1 cellular context compared by ENCODE assay signal in the genomic region with DNA sequence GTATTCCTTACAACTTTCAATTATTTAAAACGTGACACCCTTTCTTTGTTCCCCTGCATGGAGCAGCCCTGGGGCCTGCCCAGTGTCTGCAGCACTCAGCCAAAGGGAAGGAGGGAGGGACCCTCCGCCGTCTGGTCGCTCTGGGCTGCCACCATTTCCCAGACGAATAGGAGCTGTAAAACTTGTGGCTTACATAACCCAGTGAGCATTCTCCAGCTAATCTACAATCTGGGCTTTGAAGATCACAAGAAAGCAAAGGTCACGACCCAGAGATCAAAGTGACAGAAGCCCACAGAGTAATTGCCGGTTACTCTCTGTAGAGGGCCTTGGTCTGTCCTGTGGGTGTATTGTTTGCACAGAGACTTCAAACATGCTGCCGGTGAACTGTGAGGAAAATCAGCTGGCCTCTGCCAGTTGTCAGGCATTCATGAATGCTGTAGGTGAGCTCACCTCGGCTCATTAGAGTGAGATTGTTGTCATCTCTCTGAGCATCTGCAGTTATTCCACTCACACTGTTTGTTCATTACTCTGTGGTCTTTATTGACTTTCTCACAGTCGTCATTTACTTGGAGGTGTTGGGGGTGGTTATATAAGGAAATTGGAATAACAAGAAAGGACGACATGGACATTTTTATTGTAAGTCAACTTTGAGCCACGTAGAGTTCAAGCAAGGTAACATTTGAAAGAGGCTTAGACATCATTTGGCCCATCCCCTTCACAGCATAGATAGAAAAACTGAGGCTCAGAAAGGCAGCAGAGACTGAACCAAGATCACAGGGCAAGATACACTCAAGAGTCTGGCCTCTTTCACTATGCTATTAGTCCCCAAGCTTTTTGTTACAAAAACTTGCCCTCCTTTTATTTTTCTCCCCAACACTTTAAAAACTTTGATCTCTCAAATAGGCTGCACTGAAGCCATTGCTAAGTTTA.
TF ChIP-seq lines count a peak whose summit lies in the region.

No MANE protein-coding gene starts in this region.

TF ChIP-seq in HepG2, 621 proteins besides CTCF, POLR2A, EP300 and RAD21 (continued from another document and continues in another):
- TF ChIP-seq, protein P1, sequence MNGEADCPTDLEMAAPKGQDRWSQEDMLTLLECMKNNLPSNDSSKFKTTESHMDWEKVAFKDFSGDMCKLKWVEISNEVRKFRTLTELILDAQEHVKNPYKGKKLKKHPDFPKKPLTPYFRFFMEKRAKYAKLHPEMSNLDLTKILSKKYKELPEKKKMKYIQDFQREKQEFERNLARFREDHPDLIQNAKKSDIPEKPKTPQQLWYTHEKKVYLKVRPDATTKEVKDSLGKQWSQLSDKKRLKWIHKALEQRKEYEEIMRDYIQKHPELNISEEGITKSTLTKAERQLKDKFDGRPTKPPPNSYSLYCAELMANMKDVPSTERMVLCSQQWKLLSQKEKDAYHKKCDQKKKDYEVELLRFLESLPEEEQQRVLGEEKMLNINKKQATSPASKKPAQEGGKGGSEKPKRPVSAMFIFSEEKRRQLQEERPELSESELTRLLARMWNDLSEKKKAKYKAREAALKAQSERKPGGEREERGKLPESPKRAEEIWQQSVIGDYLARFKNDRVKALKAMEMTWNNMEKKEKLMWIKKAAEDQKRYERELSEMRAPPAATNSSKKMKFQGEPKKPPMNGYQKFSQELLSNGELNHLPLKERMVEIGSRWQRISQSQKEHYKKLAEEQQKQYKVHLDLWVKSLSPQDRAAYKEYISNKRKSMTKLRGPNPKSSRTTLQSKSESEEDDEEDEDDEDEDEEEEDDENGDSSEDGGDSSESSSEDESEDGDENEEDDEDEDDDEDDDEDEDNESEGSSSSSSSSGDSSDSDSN (CRISPR knock-in tag; IDR thresholded peaks at IDR 0.05) = peak; percentile 59; the same call in 1 of the 2 replicates
- TF ChIP-seq ZNF446 (CRISPR knock-in tag; IDR thresholded peaks at IDR 0.05) (no peak), ZNF75D (CRISPR knock-in tag; IDR thresholded peaks at IDR 0.05; ENCODE audit: borderline replicate concordance) (no peak), TP53 (CRISPR knock-in tag; conservative IDR thresholded peaks at IDR 0.05) (peak; percentile 71), ZSCAN9 (CRISPR knock-in tag; IDR thresholded peaks at IDR 0.05; ENCODE audit: borderline replicate concordance) (peak; percentile 41), ZNF878 (CRISPR knock-in tag; IDR thresholded peaks at IDR 0.05) (peak; percentile 94), SRSF1 (optimal IDR thresholded peaks at IDR 0.05; ENCODE audit: low read depth, low read length) (no peak), RFX5 (IDR thresholded peaks at IDR 0.05; ENCODE audit: low read depth, low read length) (no peak), ATF7-NPFF (CRISPR knock-in tag; IDR thresholded peaks at IDR 0.05; ENCODE audit: low read depth) (peak; percentile 88), THYN1 (CRISPR knock-in tag; IDR thresholded peaks at IDR 0.05; ENCODE audit: borderline replicate concordance, low read depth) (0 out of 2 replicates have a peak, but pooled peaks have one; percentile 58), CHCHD3 (CRISPR knock-in tag; IDR thresholded peaks at IDR 0.05) (no peak), ZNF724P (CRISPR knock-in tag; IDR thresholded peaks at IDR 0.05; ENCODE audit: borderline replicate concordance) (no peak), GZF1 (CRISPR knock-in tag; IDR thresholded peaks at IDR 0.05) (no peak), ZNF207 (IDR thresholded peaks at IDR 0.05; ENCODE audit: borderline replicate concordance) (no peak), ELF4 (CRISPR knock-in tag; IDR thresholded peaks at IDR 0.05; ENCODE audit: borderline replicate concordance) (peak; percentile 70; the same call in 1 of the 2 replicates), CC2D1A (CRISPR knock-in tag; IDR thresholded peaks at IDR 0.05) (no peak; the same call in 1 of the 2 replicates), NFE2 (CRISPR knock-in tag; IDR thresholded peaks at IDR 0.05) (no peak), THAP11 (CRISPR knock-in tag; IDR thresholded peaks at IDR 0.05) (peak; percentile 74), MATR3 (CRISPR knock-in tag; IDR thresholded peaks at IDR 0.05) (no peak), ZNF629 (CRISPR knock-in tag; conservative IDR thresholded peaks at IDR 0.05) (peak; percentile 91), ZNF460 (CRISPR knock-in tag; IDR thresholded peaks at IDR 0.05; ENCODE audit: borderline replicate concordance) (peak; percentile 42; the same call in 1 of the 2 replicates), ZNF501 (CRISPR knock-in tag; IDR thresholded peaks at IDR 0.05) (peak; percentile 50; the same call in 1 of the 2 replicates), ZNF749 (CRISPR knock-in tag; IDR thresholded peaks at IDR 0.05; ENCODE audit: borderline replicate concordance) (peak; percentile 78; the same call in 1 of the 2 replicates), ZNF883 (CRISPR knock-in tag; IDR thresholded peaks at IDR 0.05; ENCODE audit: not compliant biosample characterization) (no peak), ZNF30 (CRISPR knock-in tag; IDR thresholded peaks at IDR 0.05) (no peak), PLRG1 (conservative IDR thresholded peaks at IDR 0.05) (no peak), ZBTB42 (CRISPR knock-in tag; IDR thresholded peaks at IDR 0.05) (peak; percentile 43; the same call in 1 of the 2 replicates), ARNT2 (CRISPR knock-in tag; IDR thresholded peaks at IDR 0.05; ENCODE audit: low read depth) (peak; percentile 75), ZNF138 (CRISPR knock-in tag; IDR thresholded peaks at IDR 0.05; ENCODE audit: low read depth) (no peak), SOX5 (CRISPR knock-in tag; IDR thresholded peaks at IDR 0.05; ENCODE audit: borderline replicate concordance) (peak; percentile 96), SSRP1 (CRISPR knock-in tag; IDR thresholded peaks at IDR 0.05) (no peak), NFIC (IDR thresholded peaks at IDR 0.05; ENCODE audit: low read length) (peak; percentile 99), ZNF780A (CRISPR knock-in tag; IDR thresholded peaks at IDR 0.05) (0 out of 2 replicates have a peak, but pooled peaks have one; percentile 43), FOXK1 (CRISPR knock-in tag; IDR thresholded peaks at IDR 0.05; ENCODE audit: borderline replicate concordance, low read depth) (peak; percentile 94)
- TF ChIP-seq, protein P2, sequence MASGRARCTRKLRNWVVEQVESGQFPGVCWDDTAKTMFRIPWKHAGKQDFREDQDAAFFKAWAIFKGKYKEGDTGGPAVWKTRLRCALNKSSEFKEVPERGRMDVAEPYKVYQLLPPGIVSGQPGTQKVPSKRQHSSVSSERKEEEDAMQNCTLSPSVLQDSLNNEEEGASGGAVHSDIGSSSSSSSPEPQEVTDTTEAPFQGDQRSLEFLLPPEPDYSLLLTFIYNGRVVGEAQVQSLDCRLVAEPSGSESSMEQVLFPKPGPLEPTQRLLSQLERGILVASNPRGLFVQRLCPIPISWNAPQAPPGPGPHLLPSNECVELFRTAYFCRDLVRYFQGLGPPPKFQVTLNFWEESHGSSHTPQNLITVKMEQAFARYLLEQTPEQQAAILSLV (CRISPR knock-in tag; IDR thresholded peaks at IDR 0.05; ENCODE audit: borderline replicate concordance) = peak; percentile 62; the same call in 1 of the 2 replicates
- TF ChIP-seq, protein P3, sequence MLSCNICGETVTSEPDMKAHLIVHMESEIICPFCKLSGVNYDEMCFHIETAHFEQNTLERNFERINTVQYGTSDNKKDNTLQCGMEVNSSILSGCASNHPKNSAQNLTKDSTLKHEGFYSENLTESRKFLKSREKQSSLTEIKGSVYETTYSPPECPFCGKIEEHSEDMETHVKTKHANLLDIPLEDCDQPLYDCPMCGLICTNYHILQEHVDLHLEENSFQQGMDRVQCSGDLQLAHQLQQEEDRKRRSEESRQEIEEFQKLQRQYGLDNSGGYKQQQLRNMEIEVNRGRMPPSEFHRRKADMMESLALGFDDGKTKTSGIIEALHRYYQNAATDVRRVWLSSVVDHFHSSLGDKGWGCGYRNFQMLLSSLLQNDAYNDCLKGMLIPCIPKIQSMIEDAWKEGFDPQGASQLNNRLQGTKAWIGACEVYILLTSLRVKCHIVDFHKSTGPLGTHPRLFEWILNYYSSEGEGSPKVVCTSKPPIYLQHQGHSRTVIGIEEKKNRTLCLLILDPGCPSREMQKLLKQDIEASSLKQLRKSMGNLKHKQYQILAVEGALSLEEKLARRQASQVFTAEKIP (CRISPR knock-in tag; IDR thresholded peaks at IDR 0.05; ENCODE audit: borderline replicate concordance) = no peak
- TF ChIP-seq, protein P4, sequence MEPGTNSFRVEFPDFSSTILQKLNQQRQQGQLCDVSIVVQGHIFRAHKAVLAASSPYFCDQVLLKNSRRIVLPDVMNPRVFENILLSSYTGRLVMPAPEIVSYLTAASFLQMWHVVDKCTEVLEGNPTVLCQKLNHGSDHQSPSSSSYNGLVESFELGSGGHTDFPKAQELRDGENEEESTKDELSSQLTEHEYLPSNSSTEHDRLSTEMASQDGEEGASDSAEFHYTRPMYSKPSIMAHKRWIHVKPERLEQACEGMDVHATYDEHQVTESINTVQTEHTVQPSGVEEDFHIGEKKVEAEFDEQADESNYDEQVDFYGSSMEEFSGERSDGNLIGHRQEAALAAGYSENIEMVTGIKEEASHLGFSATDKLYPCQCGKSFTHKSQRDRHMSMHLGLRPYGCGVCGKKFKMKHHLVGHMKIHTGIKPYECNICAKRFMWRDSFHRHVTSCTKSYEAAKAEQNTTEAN (CRISPR knock-in tag; conservative IDR thresholded peaks at IDR 0.05) = peak; percentile 92
- TF ChIP-seq, protein P5, sequence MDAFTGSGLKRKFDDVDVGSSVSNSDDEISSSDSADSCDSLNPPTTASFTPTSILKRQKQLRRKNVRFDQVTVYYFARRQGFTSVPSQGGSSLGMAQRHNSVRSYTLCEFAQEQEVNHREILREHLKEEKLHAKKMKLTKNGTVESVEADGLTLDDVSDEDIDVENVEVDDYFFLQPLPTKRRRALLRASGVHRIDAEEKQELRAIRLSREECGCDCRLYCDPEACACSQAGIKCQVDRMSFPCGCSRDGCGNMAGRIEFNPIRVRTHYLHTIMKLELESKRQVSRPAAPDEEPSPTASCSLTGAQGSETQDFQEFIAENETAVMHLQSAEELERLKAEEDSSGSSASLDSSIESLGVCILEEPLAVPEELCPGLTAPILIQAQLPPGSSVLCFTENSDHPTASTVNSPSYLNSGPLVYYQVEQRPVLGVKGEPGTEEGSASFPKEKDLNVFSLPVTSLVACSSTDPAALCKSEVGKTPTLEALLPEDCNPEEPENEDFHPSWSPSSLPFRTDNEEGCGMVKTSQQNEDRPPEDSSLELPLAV (CRISPR knock-in tag; conservative IDR thresholded peaks at IDR 0.05; ENCODE audit: low read depth) = no peak
- TF ChIP-seq, protein P6, sequence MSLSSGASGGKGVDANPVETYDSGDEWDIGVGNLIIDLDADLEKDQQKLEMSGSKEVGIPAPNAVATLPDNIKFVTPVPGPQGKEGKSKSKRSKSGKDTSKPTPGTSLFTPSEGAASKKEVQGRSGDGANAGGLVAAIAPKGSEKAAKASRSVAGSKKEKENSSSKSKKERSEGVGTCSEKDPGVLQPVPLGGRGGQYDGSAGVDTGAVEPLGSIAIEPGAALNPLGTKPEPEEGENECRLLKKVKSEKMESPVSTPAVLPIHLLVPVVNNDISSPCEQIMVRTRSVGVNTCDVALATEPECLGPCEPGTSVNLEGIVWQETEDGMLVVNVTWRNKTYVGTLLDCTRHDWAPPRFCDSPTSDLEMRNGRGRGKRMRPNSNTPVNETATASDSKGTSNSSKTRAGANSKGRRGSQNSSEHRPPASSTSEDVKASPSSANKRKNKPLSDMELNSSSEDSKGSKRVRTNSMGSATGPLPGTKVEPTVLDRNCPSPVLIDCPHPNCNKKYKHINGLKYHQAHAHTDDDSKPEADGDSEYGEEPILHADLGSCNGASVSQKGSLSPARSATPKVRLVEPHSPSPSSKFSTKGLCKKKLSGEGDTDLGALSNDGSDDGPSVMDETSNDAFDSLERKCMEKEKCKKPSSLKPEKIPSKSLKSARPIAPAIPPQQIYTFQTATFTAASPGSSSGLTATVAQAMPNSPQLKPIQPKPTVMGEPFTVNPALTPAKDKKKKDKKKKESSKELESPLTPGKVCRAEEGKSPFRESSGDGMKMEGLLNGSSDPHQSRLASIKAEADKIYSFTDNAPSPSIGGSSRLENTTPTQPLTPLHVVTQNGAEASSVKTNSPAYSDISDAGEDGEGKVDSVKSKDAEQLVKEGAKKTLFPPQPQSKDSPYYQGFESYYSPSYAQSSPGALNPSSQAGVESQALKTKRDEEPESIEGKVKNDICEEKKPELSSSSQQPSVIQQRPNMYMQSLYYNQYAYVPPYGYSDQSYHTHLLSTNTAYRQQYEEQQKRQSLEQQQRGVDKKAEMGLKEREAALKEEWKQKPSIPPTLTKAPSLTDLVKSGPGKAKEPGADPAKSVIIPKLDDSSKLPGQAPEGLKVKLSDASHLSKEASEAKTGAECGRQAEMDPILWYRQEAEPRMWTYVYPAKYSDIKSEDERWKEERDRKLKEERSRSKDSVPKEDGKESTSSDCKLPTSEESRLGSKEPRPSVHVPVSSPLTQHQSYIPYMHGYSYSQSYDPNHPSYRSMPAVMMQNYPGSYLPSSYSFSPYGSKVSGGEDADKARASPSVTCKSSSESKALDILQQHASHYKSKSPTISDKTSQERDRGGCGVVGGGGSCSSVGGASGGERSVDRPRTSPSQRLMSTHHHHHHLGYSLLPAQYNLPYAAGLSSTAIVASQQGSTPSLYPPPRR (CRISPR knock-in tag; IDR thresholded peaks at IDR 0.05; ENCODE audit: borderline replicate concordance) = peak; percentile 99
- TF ChIP-seq, protein P7, sequence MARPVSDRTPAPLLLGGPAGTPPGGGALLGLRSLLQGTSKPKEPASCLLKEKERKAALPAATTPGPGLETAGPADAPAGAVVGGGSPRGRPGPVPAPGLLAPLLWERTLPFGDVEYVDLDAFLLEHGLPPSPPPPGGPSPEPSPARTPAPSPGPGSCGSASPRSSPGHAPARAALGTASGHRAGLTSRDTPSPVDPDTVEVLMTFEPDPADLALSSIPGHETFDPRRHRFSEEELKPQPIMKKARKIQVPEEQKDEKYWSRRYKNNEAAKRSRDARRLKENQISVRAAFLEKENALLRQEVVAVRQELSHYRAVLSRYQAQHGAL (CRISPR knock-in tag; IDR thresholded peaks at IDR 0.05; ENCODE audit: not compliant biosample characterization) = no peak
- TF ChIP-seq, protein P8, sequence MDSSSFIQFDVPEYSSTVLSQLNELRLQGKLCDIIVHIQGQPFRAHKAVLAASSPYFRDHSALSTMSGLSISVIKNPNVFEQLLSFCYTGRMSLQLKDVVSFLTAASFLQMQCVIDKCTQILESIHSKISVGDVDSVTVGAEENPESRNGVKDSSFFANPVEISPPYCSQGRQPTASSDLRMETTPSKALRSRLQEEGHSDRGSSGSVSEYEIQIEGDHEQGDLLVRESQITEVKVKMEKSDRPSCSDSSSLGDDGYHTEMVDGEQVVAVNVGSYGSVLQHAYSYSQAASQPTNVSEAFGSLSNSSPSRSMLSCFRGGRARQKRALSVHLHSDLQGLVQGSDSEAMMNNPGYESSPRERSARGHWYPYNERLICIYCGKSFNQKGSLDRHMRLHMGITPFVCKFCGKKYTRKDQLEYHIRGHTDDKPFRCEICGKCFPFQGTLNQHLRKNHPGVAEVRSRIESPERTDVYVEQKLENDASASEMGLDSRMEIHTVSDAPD (CRISPR knock-in tag; IDR thresholded peaks at IDR 0.05) = peak; percentile 97
- TF ChIP-seq, protein P9, sequence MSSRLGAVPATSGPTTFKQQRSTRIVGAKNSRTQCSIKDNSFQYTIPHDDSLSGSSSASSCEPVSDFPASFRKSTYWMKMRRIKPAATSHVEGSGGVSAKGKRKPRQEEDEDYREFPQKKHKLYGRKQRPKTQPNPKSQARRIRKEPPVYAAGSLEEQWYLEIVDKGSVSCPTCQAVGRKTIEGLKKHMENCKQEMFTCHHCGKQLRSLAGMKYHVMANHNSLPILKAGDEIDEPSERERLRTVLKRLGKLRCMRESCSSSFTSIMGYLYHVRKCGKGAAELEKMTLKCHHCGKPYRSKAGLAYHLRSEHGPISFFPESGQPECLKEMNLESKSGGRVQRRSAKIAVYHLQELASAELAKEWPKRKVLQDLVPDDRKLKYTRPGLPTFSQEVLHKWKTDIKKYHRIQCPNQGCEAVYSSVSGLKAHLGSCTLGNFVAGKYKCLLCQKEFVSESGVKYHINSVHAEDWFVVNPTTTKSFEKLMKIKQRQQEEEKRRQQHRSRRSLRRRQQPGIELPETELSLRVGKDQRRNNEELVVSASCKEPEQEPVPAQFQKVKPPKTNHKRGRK (CRISPR knock-in tag; IDR thresholded peaks at IDR 0.05) = no peak
